21 cellular contexts compared by ENCODE assay signal in genomic region chr14:81275305-81275950, GRCh38. TPM values are rescaled to one million over a fixed set of nuclear protein-coding genes. Genes with fewer than 3 reads are reported as not detected.
DNase-seq lines count a peak whose midpoint lies in the region; ATAC-seq and TF ChIP-seq lines count a peak whose summit lies in the region.
"Had no signal": no experiment of that assay in that cellular context is flagged by ENCODE, and none has a peak within 500 bp of the region (broad histone marks: within the 10 kb centered on the region; RNA-seq: fewer than 3 reads in every experiment).

No MANE protein-coding gene starts in this region.

- CTCF ChIA-PET in GM10248 (lab: Yijun Ruan, JAX), result interaction anchor here (1.1 to 3.7 kb wide), 4 partner anchors 9 to 190 kb away, joined by 3 to 18 read pairs (median 8); no protein-coding TSS in a partner anchor

- ATAC-seq in sciatic nerve (peak; percentile 78), GM21381 (IDR thresholded peaks at IDR 0.05; ENCODE audit: unreplicated experiment) (no peak)
- ATAC-seq: activated CD8-positive, alpha-beta T cell treated with anti-CD3 and anti-CD28 coated beads, Interleukin-2, amount 10 ng/mL, durations not matched to agents 7 days and 5 days; HCT116; left colon had no signal

- H3K4me2 ChIP-seq in hepatocyte, result peak overlapping the region; percentile 36

- WGBS in hepatocyte (ENCODE audit: low lambda C conversion rate, missing lambda C conversion rate), result 82% methylated on average over 11 of the region's 11 CpGs

- no peaks in the 10 kb centered on the region for H3K36me3 ChIP-seq in hepatocyte (replicated peaks; ENCODE audit: insufficient read depth, low read depth)
- H3K36me3 ChIP-seq: Peyer's patch, thoracic aorta had no signal

- POLR2A ChIA-PET in GM10248 (lab: Yijun Ruan, JAX), result no interaction called here

- no peaks in the 10 kb centered on the region for H3K9me3 ChIP-seq in hepatocyte (ENCODE audit: low read depth)
- H3K9me3 ChIP-seq: Peyer's patch, thoracic aorta had no signal

- peak; percentile 49 for DNase-seq in COLO829 (ENCODE audit: low spot score)
- DNase-seq in hepatocyte (ENCODE audit: low spot score), result no peak
- DNase-seq in sciatic nerve (ENCODE audit: low spot score), result no peak
- DNase-seq in NCI-H2171 (lab: John Stamatoyannopoulos, UW), result no peak
- no peak for DNase-seq in COLO668 (lab: John Stamatoyannopoulos, UW; ENCODE audit: unreplicated experiment)
- DNase-seq in GM10248 (ENCODE audit: extremely low spot score), result no peak
- DNase-seq: activated CD8-positive, alpha-beta T cell treated with anti-CD3 and anti-CD28 coated beads, Interleukin-2, amount 10 ng/mL, durations not matched to agents 7 days and 5 days; activated naive CD4-positive, alpha-beta T cell treated with anti-CD3 and anti-CD28 coated beads for 36 hours; activated T-cell treated with anti-CD3 and anti-CD28 coated beads, Interleukin-2, amount 50 U/mL, for 1 hour; CD4-positive, CD25-positive, alpha-beta regulatory T cell; DMS53; left colon; NCI-H187 treated with DMSO at 0.1 percent for 48 hours; NK-92 treated with Interleukin-12 subunit alpha and Interleukin-12 subunit beta, amount 100 ng/mL, for 24 hours; Peyer's patch; T-helper 9 cell had no signal

- H3K4me1 ChIP-seq in hepatocyte (ENCODE audit: insufficient read depth), result peaks cover 5% of the 10 kb centered on the region
- H3K4me1 ChIP-seq: Peyer's patch had no signal

- no peaks in the 10 kb centered on the region for H4K20me1 ChIP-seq in hepatocyte (ENCODE audit: insufficient read depth, poor library complexity, severe bottlenecking)

- H3K27ac ChIP-seq in cingulate gyrus (ENCODE audit: low read depth, low read length) (peak overlapping the region; percentile 12), hepatocyte (peak overlapping the region; percentile 46)
- H3K27ac ChIP-seq: Peyer's patch, SK-N-MC, thoracic aorta had no signal

- H3K9me2 ChIP-seq in hepatocyte (replicated peaks; ENCODE audit: insufficient read depth), result no peaks in the 10 kb centered on the region

- no peak overlapping the region for H3K4me3 ChIP-seq in hepatocyte
- H3K4me3 ChIP-seq: Peyer's patch, SK-N-MC, thoracic aorta had no signal

- intact Hi-C loops in sciatic nerve (cut with DNase I), result no loop called here

- no peaks in the 10 kb centered on the region for H3K79me2 ChIP-seq in hepatocyte

- TF ChIP-seq CTCF in hepatocyte (IDR thresholded peaks at IDR 0.05; ENCODE audit: poor library complexity) (no peak), GM10248 (IDR thresholded peaks at IDR 0.05; ENCODE audit: control extremely low read depth, extremely low read depth, low read depth, missing control alignments) (no peak)

- no peak overlapping the region for H2AFZ ChIP-seq in hepatocyte

- H3K27me3 ChIP-seq in hepatocyte, result no peaks in the 10 kb centered on the region
- H3K27me3 ChIP-seq: Peyer's patch had no signal

RNA-seq across cellular contexts. Expression of gene GTF2A1, which starts 54.7 kb away (rescaled TPM):
- total RNA-seq in hepatocyte (23.3 and 25.1 TPM in 2 replicates), sciatic nerve (34.0 TPM)
- 2.3 and 3.8 TPM in 2 replicates for polyA plus RNA-seq in hepatocyte
